In the genomic region with DNA sequence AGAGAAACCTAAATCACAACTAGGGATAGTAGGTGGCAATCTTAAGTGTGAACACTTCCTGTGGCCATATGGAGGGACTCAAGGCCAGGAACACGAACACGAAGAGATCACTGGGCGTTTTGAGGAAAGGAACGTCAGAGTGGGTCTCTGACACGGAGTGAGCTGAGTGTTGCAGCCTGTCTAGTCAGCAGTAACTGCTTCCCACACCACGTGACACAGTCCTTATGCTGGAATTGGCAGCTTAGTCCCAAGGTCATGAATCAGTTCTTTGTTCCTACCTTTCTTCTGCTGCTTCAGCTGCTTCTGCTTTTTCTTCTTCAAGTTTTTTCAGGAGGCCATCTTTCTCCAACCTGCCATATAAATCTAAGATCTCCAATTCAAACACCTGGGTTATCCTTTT, we compare ENCODE assay signal across 19 cellular contexts. TPM values are rescaled to one million over a fixed set of nuclear protein-coding genes. Genes with fewer than 3 reads are reported as not detected.
A peak's percentile ranks its signal among the peaks of the same experiment; 100 is the strongest.
DNase-seq lines count a peak whose midpoint lies in the region; ATAC-seq, FAIRE-seq and TF ChIP-seq lines count a peak whose summit lies in the region.
"Had no signal": no experiment of that assay in that cellular context is flagged by ENCODE, and none has a peak within 500 bp of the region (broad histone marks: within the 10 kb centered on the region; RNA-seq: fewer than 3 reads in every experiment).

No MANE protein-coding gene starts in this region.

- H3K4me1 Mint-ChIP-seq in activated naive CD4-positive, alpha-beta T cell treated with anti-CD3 and anti-CD28 coated beads, Interleukin-2, amount 10 ng/mL, durations not matched to agents 7 days and 5 days: peaks cover 8% of the 10 kb centered on the region

- peak in 4 of 56 donors; percentile 7 to 25 (median 8) for TF ChIP-seq CTCF in dorsolateral prefrontal cortex (IDR thresholded peaks at IDR 0.05 in 54 of 56, conservative IDR thresholded peaks at IDR 0.05 in 2 of 56; ENCODE audit: low read depth in 1 of 56, partially characterized antibody in 56 of 56)

- intact Hi-C loops in dorsolateral prefrontal cortex (cut with DNase I): no loop called here

- H3K4me3 ChIP-seq in dorsolateral prefrontal cortex: peak overlapping the region in 5 of 59 donors; percentile 8 to 40 (median 25)
- H3K4me3 ChIP-seq: hepatocyte, pancreas, SJCRH30, spleen had no signal

- no peak for TF ChIP-seq POLR2A in GM18505 (IDR thresholded peaks at IDR 0.05; ENCODE audit: borderline replicate concordance, extremely low read depth, insufficient read depth, insufficient read length)
- no peak for TF ChIP-seq POLR2A in GM12892 (IDR thresholded peaks at IDR 0.05; ENCODE audit: low read depth, low read length)

- CTCF ChIA-PET in activated naive CD4-positive, alpha-beta T cell treated with anti-CD3 and anti-CD28 coated beads, Interleukin-2, amount 10 ng/mL, durations not matched to agents 7 days and 5 days (lab: Charles Lee): no interaction called here

- no peaks in the 10 kb centered on the region for H3K27me3 ChIP-seq in dorsolateral prefrontal cortex
- H3K27me3 ChIP-seq: hepatocyte, pancreas, SJCRH30, spleen had no signal

- DNase-seq in activated naive CD4-positive, alpha-beta T cell treated with anti-CD3 and anti-CD28 coated beads, Interleukin-2, amount 10 ng/mL, durations not matched to agents 7 days and 5 days: no peak
- DNase-seq in activated naive CD4-positive, alpha-beta T cell treated with anti-CD3 and anti-CD28 coated beads, Interleukin-2, amount 50 U/mL, for 16 hours: no peak
- DNase-seq in dorsolateral prefrontal cortex (peak; percentile 45 to 88 (median 74)), hypothalamus (lab: John Stamatoyannopoulos, UW) (peak in 42 of 51 donors; percentile 9 to 89 (median 54)), substantia nigra (lab: John Stamatoyannopoulos, UW) (peak in 46 of 49 donors; percentile 9 to 89 (median 64)), GM12892 (ENCODE audit: insufficient read length) (no peak), NOMO-1 treated with DMSO at 0.1 percent for 48 hours (lab: John Stamatoyannopoulos, UW; ENCODE audit: unreplicated experiment) (no peak)
- DNase-seq: 8988T, KG1, NCI-H526 treated with DMSO at 0.1 percent for 48 hours, SJCRH30, spleen had no signal

- H3K27me3 Mint-ChIP-seq in activated naive CD4-positive, alpha-beta T cell treated with anti-CD3 and anti-CD28 coated beads, Interleukin-2, amount 10 ng/mL, durations not matched to agents 7 days and 5 days: no peaks in the 10 kb centered on the region

- H3K4me3 Mint-ChIP-seq in activated naive CD4-positive, alpha-beta T cell treated with anti-CD3 and anti-CD28 coated beads, Interleukin-2, amount 10 ng/mL, durations not matched to agents 7 days and 5 days: no peak overlapping the region
- H3K4me3 Mint-ChIP-seq: T-helper 2 cell treated with Interferon-gamma antibody and Interleukin-4, amounts not matched to agents 5 μg/mL and 100 μg/mL, for 36 hours had no signal

- ATAC-seq in GM18505 (IDR thresholded peaks at IDR 0.05; ENCODE audit: unreplicated experiment): no peak
- ATAC-seq: esophagus mucosa had no signal

- no peak for FAIRE-seq in GM12892 (lab: Jason Lieb, UNC)
- FAIRE-seq: H1, pancreas had no signal

- H3K27ac ChIP-seq in dorsolateral prefrontal cortex (peak overlapping the region in 56 of 59 donors; percentile 9 to 92 (median 77)), substantia nigra (ENCODE audit: low read depth, low read length, poor library complexity, severe bottlenecking) (peak overlapping the region; percentile 76)
- H3K27ac ChIP-seq: C4-2B, hepatocyte, pancreas, SJCRH30, spleen had no signal

- H3K9me3 Mint-ChIP-seq in activated naive CD4-positive, alpha-beta T cell treated with anti-CD3 and anti-CD28 coated beads, Interleukin-2, amount 10 ng/mL, durations not matched to agents 7 days and 5 days: no peaks in the 10 kb centered on the region
- H3K9me3 Mint-ChIP-seq: T-helper 2 cell treated with Interferon-gamma antibody and Interleukin-4, amounts not matched to agents 5 μg/mL and 100 μg/mL, for 36 hours had no signal

- H3K27ac Mint-ChIP-seq in activated naive CD4-positive, alpha-beta T cell treated with anti-CD3 and anti-CD28 coated beads, Interleukin-2, amount 10 ng/mL, durations not matched to agents 7 days and 5 days: peak overlapping the region; percentile 13
- H3K27ac Mint-ChIP-seq: T-helper 2 cell treated with Interferon-gamma antibody and Interleukin-4, amounts not matched to agents 5 μg/mL and 100 μg/mL, for 36 hours had no signal

- peaks cover 39% of the 10 kb centered on the region for H3K36me3 Mint-ChIP-seq in activated naive CD4-positive, alpha-beta T cell treated with anti-CD3 and anti-CD28 coated beads, Interleukin-2, amount 10 ng/mL, durations not matched to agents 7 days and 5 days

RNA-seq across cellular contexts. Expression of a gene that starts 18.2 kb away (rescaled TPM):
- 10 to 100 TPM in 117 of 120 experiments, 1 to 10 TPM in 3; 8.1 to 22.3 (median 14.5) TPM for total RNA-seq in dorsolateral prefrontal cortex
- polyA plus RNA-seq in GM12892 (2012; ENCODE audit: missing spikeins): 1.1 TPM

RNA-seq across cellular contexts. Expression of a gene that starts 18.8 kb away (rescaled TPM):
- total RNA-seq in dorsolateral prefrontal cortex: 10 to 100 TPM in 1 of 120 experiments, 1 to 10 TPM in 117, under 1 TPM in 2; 0.77 to 10.6 (median 3.3) TPM
- 0.53 TPM for polyA plus RNA-seq in GM12892 (2012; ENCODE audit: missing spikeins)
- total RNA-seq: SJCRH30 had no signal

RNA-seq across cellular contexts. Expression of a gene that starts 47.5 kb away (rescaled TPM):
- 100 to 1,000 TPM in 101 of 120 experiments, 10 to 100 TPM in 19; 80.3 to 138 (median 112) TPM for total RNA-seq in dorsolateral prefrontal cortex
- polyA plus RNA-seq in GM12892 (2012; ENCODE audit: missing spikeins): 17.0 TPM

Comparison
In these comparisons a context has a peak if more than half of its experiments do, and no peak if none do; other contexts are left out.
1. DNase-seq: peak in dorsolateral prefrontal cortex (10 of 10), hypothalamus (42 of 51) and substantia nigra (46 of 49); none in activated naive CD4-positive, alpha-beta T cell treated with anti-CD3 and anti-CD28 coated beads, Interleukin-2, amount 10 ng/mL, durations not matched to agents 7 days and 5 days (single experiment), activated naive CD4-positive, alpha-beta T cell treated with anti-CD3 and anti-CD28 coated beads, Interleukin-2, amount 50 U/mL, for 16 hours (single experiment), GM12892 (single experiment) and NOMO-1 treated with DMSO at 0.1 percent for 48 hours (single experiment).